In genomic region chr3:133276594-133276993, GRCh38 we compare ENCODE assay signal across 20 cellular contexts.
DNase-seq lines count a peak whose midpoint lies in the region; ATAC-seq and TF ChIP-seq lines count a peak whose summit lies in the region.
"Had no signal": no experiment of that assay in that cellular context is flagged by ENCODE, and none has a peak within 500 bp of the region (broad histone marks: within the 10 kb centered on the region; RNA-seq: fewer than 3 reads in every experiment).

No MANE protein-coding gene starts in this region.

- peaks cover 25% of the 10 kb centered on the region for H3K27me3 Mint-ChIP-seq in activated naive CD8-positive, alpha-beta T cell treated with anti-CD3 and anti-CD28 coated beads for 36 hours
- H3K27me3 Mint-ChIP-seq in activated naive CD8-positive, alpha-beta T cell treated with anti-CD3 and anti-CD28 coated beads, Interleukin-2, amount 50 U/mL, for 24 hours = peaks cover 5% of the 10 kb centered on the region

- H3K4me3 ChIP-seq in WERI-Rb-1 (ENCODE audit: low read depth, low read length) = no peak overlapping the region
- H3K4me3 ChIP-seq: upper lobe of right lung had no signal

- no peaks in the 10 kb centered on the region for H3K36me3 Mint-ChIP-seq in activated naive CD8-positive, alpha-beta T cell treated with anti-CD3 and anti-CD28 coated beads for 36 hours
- H3K36me3 Mint-ChIP-seq in activated naive CD8-positive, alpha-beta T cell treated with anti-CD3 and anti-CD28 coated beads, Interleukin-2, amount 50 U/mL, for 24 hours (ENCODE audit: low read depth) = no peaks in the 10 kb centered on the region
- H3K36me3 Mint-ChIP-seq: activated naive CD4-positive, alpha-beta T cell treated with anti-CD3 and anti-CD28 coated beads, Interleukin-2, amount 50 U/mL, for 72 hours; CD4-positive, alpha-beta memory T cell had no signal

- DNase-seq in activated naive CD8-positive, alpha-beta T cell treated with anti-CD3 and anti-CD28 coated beads for 36 hours = no peak
- DNase-seq in activated naive CD8-positive, alpha-beta T cell treated with anti-CD3 and anti-CD28 coated beads, Interleukin-2, amount 50 U/mL, for 24 hours = no peak
- DNase-seq in WERI-Rb-1 (peak; percentile 25), SW480 (ENCODE audit: low spot score) (no peak), NCI-H748 (lab: John Stamatoyannopoulos, UW; ENCODE audit: unreplicated experiment) (no peak)
- no peak for DNase-seq in stimulated activated CD8-positive, alpha-beta memory T cell treated with anti-CD3 and anti-CD28 coated beads, Interleukin-4, amount 100 ng/mL, for 48 hours
- no peak for DNase-seq in activated CD4-positive, alpha-beta T cell treated with anti-CD3 and anti-CD28 coated beads, Interleukin-2, amount 50 U/mL, for 48 hours
- DNase-seq: ACHN; activated T-cell treated with anti-CD3 and anti-CD28 coated beads, Interleukin-2, amount 50 U/mL, for 1 hour; brain microvascular endothelial cell; CD4-positive, alpha-beta memory T cell; cortex of kidney; KG1; NCI-H446 treated with DMSO at 0.1 percent for 48 hours; retina; stimulated activated naive CD8-positive, alpha-beta T cell treated with anti-CD3 and anti-CD28 coated beads, Interleukin-15, amount 100 ng/mL, for 72 hours; upper lobe of right lung had no signal

- H3K4me1 Mint-ChIP-seq in activated naive CD8-positive, alpha-beta T cell treated with anti-CD3 and anti-CD28 coated beads for 36 hours = peaks cover 4% of the 10 kb centered on the region
- H3K4me1 Mint-ChIP-seq in activated naive CD8-positive, alpha-beta T cell treated with anti-CD3 and anti-CD28 coated beads, Interleukin-2, amount 50 U/mL, for 24 hours = no peaks in the 10 kb centered on the region

- peak overlapping the region; percentile 42 for H3K27ac Mint-ChIP-seq in activated naive CD8-positive, alpha-beta T cell treated with anti-CD3 and anti-CD28 coated beads for 36 hours
- no peak overlapping the region for H3K27ac Mint-ChIP-seq in activated naive CD8-positive, alpha-beta T cell treated with anti-CD3 and anti-CD28 coated beads, Interleukin-2, amount 50 U/mL, for 24 hours
- H3K27ac Mint-ChIP-seq: activated naive CD4-positive, alpha-beta T cell treated with anti-CD3 and anti-CD28 coated beads, Interleukin-2, amount 50 U/mL, for 72 hours; CD4-positive, alpha-beta memory T cell; stimulated activated naive CD8-positive, alpha-beta T cell treated with anti-CD3 and anti-CD28 coated beads, Interleukin-15, amount 100 ng/mL, for 72 hours had no signal

- no peak for ATAC-seq in activated naive CD8-positive, alpha-beta T cell treated with anti-CD3 and anti-CD28 coated beads, Interleukin-2, amount 50 U/mL, for 24 hours
- ATAC-seq in HG03520 (IDR thresholded peaks at IDR 0.05; ENCODE audit: unreplicated experiment) = peak; percentile 65
- ATAC-seq: Panc1; stimulated activated naive CD8-positive, alpha-beta T cell treated with anti-CD3 and anti-CD28 coated beads, Interleukin-15, amount 100 ng/mL, for 72 hours; upper lobe of right lung had no signal

- no peak overlapping the region for H3K4me3 Mint-ChIP-seq in activated naive CD8-positive, alpha-beta T cell treated with anti-CD3 and anti-CD28 coated beads for 36 hours
- H3K4me3 Mint-ChIP-seq in activated naive CD8-positive, alpha-beta T cell treated with anti-CD3 and anti-CD28 coated beads, Interleukin-2, amount 50 U/mL, for 24 hours = no peak overlapping the region
- H3K4me3 Mint-ChIP-seq: stimulated activated naive CD8-positive, alpha-beta T cell treated with anti-CD3 and anti-CD28 coated beads, Interleukin-15, amount 100 ng/mL, for 72 hours had no signal

- H3K27me3 ChIP-seq in WERI-Rb-1 (ENCODE audit: insufficient read depth, low read depth, severe bottlenecking) = no peaks in the 10 kb centered on the region
- H3K27me3 ChIP-seq: brain microvascular endothelial cell, upper lobe of right lung had no signal

- H3K36me3 ChIP-seq in WERI-Rb-1 = no peaks in the 10 kb centered on the region
- H3K36me3 ChIP-seq: brain microvascular endothelial cell, upper lobe of right lung had no signal

- no peaks in the 10 kb centered on the region for H3K9me3 Mint-ChIP-seq in activated naive CD8-positive, alpha-beta T cell treated with anti-CD3 and anti-CD28 coated beads for 36 hours
- H3K9me3 Mint-ChIP-seq in activated naive CD8-positive, alpha-beta T cell treated with anti-CD3 and anti-CD28 coated beads, Interleukin-2, amount 50 U/mL, for 24 hours = no peaks in the 10 kb centered on the region
- H3K9me3 Mint-ChIP-seq: activated naive CD4-positive, alpha-beta T cell treated with anti-CD3 and anti-CD28 coated beads, Interleukin-2, amount 50 U/mL, for 72 hours; CD4-positive, alpha-beta memory T cell; stimulated activated naive CD8-positive, alpha-beta T cell treated with anti-CD3 and anti-CD28 coated beads, Interleukin-15, amount 100 ng/mL, for 72 hours had no signal

- no peaks in the 10 kb centered on the region for H3K9me3 ChIP-seq in WERI-Rb-1 (ENCODE audit: severe bottlenecking)
- H3K9me3 ChIP-seq: upper lobe of right lung had no signal

- H3K27ac ChIP-seq in WERI-Rb-1 = no peak overlapping the region
- H3K27ac ChIP-seq: brain microvascular endothelial cell, upper lobe of right lung had no signal

- TF ChIP-seq CTCF in WERI-Rb-1 (IDR thresholded peaks at IDR 0.05; ENCODE audit: low read depth, low read length) = no peak
